Comparison of ENCODE assay signal across 29 cellular contexts in the genomic region with DNA sequence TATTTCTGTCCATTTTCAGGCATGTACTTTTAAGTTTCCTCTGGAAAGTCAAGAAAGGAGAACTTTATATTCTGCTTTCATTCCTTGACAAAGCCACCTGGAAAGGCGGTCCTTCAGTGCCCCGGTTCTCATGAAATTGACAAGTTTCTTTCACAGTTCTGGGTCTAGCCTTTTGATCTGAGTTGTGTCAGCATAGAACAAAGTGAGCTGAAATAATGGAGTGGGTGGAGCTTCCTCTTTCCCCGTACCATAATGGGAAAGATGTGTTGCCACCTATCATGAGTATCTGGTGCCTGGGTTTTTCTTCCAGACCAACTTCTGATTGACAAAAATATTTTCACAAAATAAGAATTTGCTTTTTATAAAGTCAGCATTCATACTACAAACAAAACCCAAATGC. TPM values are rescaled to one million over a fixed set of nuclear protein-coding genes. Genes with fewer than 3 reads are reported as not detected.
"Had no signal": no experiment of that assay in that cellular context is flagged by ENCODE, and none has a peak within 500 bp of the region (broad histone marks: within the 10 kb centered on the region; RNA-seq: fewer than 3 reads in every experiment).

No MANE protein-coding gene starts in this region.

- H3K27ac Mint-ChIP-seq: activated CD4-positive, alpha-beta memory T cell treated with anti-CD3 and anti-CD28 coated beads for 36 hours; activated CD4-positive, alpha-beta T cell treated with anti-CD3 and anti-CD28 coated beads, Interleukin-2, amount 10 ng/mL, durations not matched to agents 24 days and 14 days; activated naive CD4-positive, alpha-beta T cell treated with anti-CD3 and anti-CD28 coated beads for 36 hours; activated naive CD8-positive, alpha-beta T cell treated with anti-CD3 and anti-CD28 coated beads, Interleukin-2, amount 10 ng/mL, durations not matched to agents 7 days and 5 days; dendritic cell treated with granulocyte-macrophage colony-stimulating factor and Interleukin-4, amounts not matched to agents 40 ng/mL and 50 ng/mL, for 4 days; memory B cell; nephron; progenitor cell of endocrine pancreas; stimulated activated naive CD8-positive, alpha-beta T cell treated with anti-CD3 and anti-CD28 coated beads, Interleukin-15, Interleukin-2, amounts not matched to agents 100 ng/mL and 50 ng/mL, for 24 hours had no signal

- H3K27me3 Mint-ChIP-seq: activated CD4-positive, alpha-beta memory T cell treated with anti-CD3 and anti-CD28 coated beads for 36 hours; activated CD4-positive, alpha-beta T cell treated with anti-CD3 and anti-CD28 coated beads, Interleukin-2, amount 10 ng/mL, durations not matched to agents 24 days and 14 days; activated naive CD8-positive, alpha-beta T cell treated with anti-CD3 and anti-CD28 coated beads, Interleukin-2, amount 10 ng/mL, durations not matched to agents 7 days and 5 days; dendritic cell treated with granulocyte-macrophage colony-stimulating factor and Interleukin-4, amounts not matched to agents 40 ng/mL and 50 ng/mL, for 4 days; memory B cell; progenitor cell of endocrine pancreas; stimulated activated naive CD8-positive, alpha-beta T cell treated with anti-CD3 and anti-CD28 coated beads, Interleukin-15, Interleukin-2, amounts not matched to agents 100 ng/mL and 50 ng/mL, for 24 hours had no signal

- H3K4me1 ChIP-seq: ascending aorta had no signal

- DNase-seq: activated CD4-positive, alpha-beta memory T cell treated with anti-CD3 and anti-CD28 coated beads for 36 hours; activated CD4-positive, alpha-beta T cell treated with anti-CD3 and anti-CD28 coated beads, Interleukin-2, amount 10 ng/mL, durations not matched to agents 24 days and 14 days; activated CD4-positive, CD25-positive, alpha-beta regulatory T cell treated with anti-CD3 and anti-CD28 coated beads, Interleukin-2, amount 50 U/mL, for 72 hours; activated effector memory CD4-positive, alpha-beta T cell treated with Interleukin-2 at 50 U/mL for 16 hours; activated naive CD4-positive, alpha-beta T cell treated with anti-CD3 and anti-CD28 coated beads for 36 hours; activated naive CD8-positive, alpha-beta T cell treated with anti-CD3 and anti-CD28 coated beads, Interleukin-2, amount 10 ng/mL, durations not matched to agents 7 days and 5 days; activated T-cell treated with anti-CD3 and anti-CD28 coated beads, Interleukin-2, amount 50 U/mL, for 72 hours; brain microvascular endothelial cell; effector CD8-positive, alpha-beta T cell; erythroblast; hippocampal formation; kidney; left colon; retina; stimulated activated CD4-positive, alpha-beta T cell treated with anti-CD3 and anti-CD28 coated beads, Interleukin-12 subunit alpha, Interleukin-12 subunit beta, amount 100 ng/mL, for 4 hours; stimulated activated CD4-positive, alpha-beta T cell treated with anti-CD3 and anti-CD28 coated beads, Interleukin-4, amount 100 ng/mL, for 24 hours; T-helper 2 cell; thyroid gland had no signal

- H3K9me3 Mint-ChIP-seq: activated CD4-positive, alpha-beta memory T cell treated with anti-CD3 and anti-CD28 coated beads for 36 hours; activated CD4-positive, alpha-beta T cell treated with anti-CD3 and anti-CD28 coated beads, Interleukin-2, amount 10 ng/mL, durations not matched to agents 24 days and 14 days; activated naive CD4-positive, alpha-beta T cell treated with anti-CD3 and anti-CD28 coated beads for 36 hours; activated naive CD8-positive, alpha-beta T cell treated with anti-CD3 and anti-CD28 coated beads, Interleukin-2, amount 10 ng/mL, durations not matched to agents 7 days and 5 days; activated T-cell treated with anti-CD3 and anti-CD28 coated beads, Interleukin-2, amount 50 U/mL, for 72 hours; dendritic cell treated with granulocyte-macrophage colony-stimulating factor and Interleukin-4, amounts not matched to agents 40 ng/mL and 50 ng/mL, for 4 days; memory B cell; nephron; stimulated activated effector memory CD8-positive, alpha-beta T cell treated with anti-CD3 and anti-CD28 coated beads, Interleukin-12 subunit alpha, Interleukin-12 subunit beta, amount 100 ng/mL, for 72 hours; stimulated activated naive CD8-positive, alpha-beta T cell treated with anti-CD3 and anti-CD28 coated beads, Interleukin-15, Interleukin-2, amounts not matched to agents 100 ng/mL and 50 ng/mL, for 24 hours had no signal

- H3K4me3 ChIP-seq: ascending aorta, gastroesophageal sphincter, skin epidermis, thyroid gland had no signal

- H3K27ac ChIP-seq: ascending aorta, brain microvascular endothelial cell, gastroesophageal sphincter, thyroid gland had no signal

- H3K27me3 ChIP-seq: ascending aorta, brain microvascular endothelial cell, gastroesophageal sphincter, neutrophil, thyroid gland had no signal

- H3K36me3 ChIP-seq: brain microvascular endothelial cell, thyroid gland had no signal

- H3K4me3 Mint-ChIP-seq: activated CD4-positive, alpha-beta memory T cell treated with anti-CD3 and anti-CD28 coated beads for 36 hours; activated CD4-positive, alpha-beta T cell treated with anti-CD3 and anti-CD28 coated beads, Interleukin-2, amount 10 ng/mL, durations not matched to agents 24 days and 14 days; activated naive CD4-positive, alpha-beta T cell treated with anti-CD3 and anti-CD28 coated beads for 36 hours; activated naive CD8-positive, alpha-beta T cell treated with anti-CD3 and anti-CD28 coated beads, Interleukin-2, amount 10 ng/mL, durations not matched to agents 7 days and 5 days; activated T-cell treated with anti-CD3 and anti-CD28 coated beads, Interleukin-2, amount 50 U/mL, for 72 hours; dendritic cell treated with granulocyte-macrophage colony-stimulating factor and Interleukin-4, amounts not matched to agents 40 ng/mL and 50 ng/mL, for 4 days; memory B cell; nephron; stimulated activated effector memory CD8-positive, alpha-beta T cell treated with anti-CD3 and anti-CD28 coated beads, Interleukin-12 subunit alpha, Interleukin-12 subunit beta, amount 100 ng/mL, for 72 hours; stimulated activated naive CD8-positive, alpha-beta T cell treated with anti-CD3 and anti-CD28 coated beads, Interleukin-15, Interleukin-2, amounts not matched to agents 100 ng/mL and 50 ng/mL, for 24 hours had no signal

- H3K4me1 Mint-ChIP-seq: activated naive CD8-positive, alpha-beta T cell treated with anti-CD3 and anti-CD28 coated beads, Interleukin-2, amount 10 ng/mL, durations not matched to agents 7 days and 5 days; memory B cell had no signal

- H3K9me3 ChIP-seq: ascending aorta, gastroesophageal sphincter, neutrophil, thyroid gland had no signal

- ATAC-seq: activated T-cell treated with anti-CD3 and anti-CD28 coated beads, Interleukin-2, amount 50 U/mL, for 72 hours; gastroesophageal sphincter; left colon; sciatic nerve; stimulated activated effector memory CD8-positive, alpha-beta T cell treated with anti-CD3 and anti-CD28 coated beads, Interleukin-12 subunit alpha, Interleukin-12 subunit beta, amount 100 ng/mL, for 72 hours had no signal

RNA-seq across cellular contexts. Expression of a gene that starts 49.3 kb away (rescaled TPM):
- total RNA-seq: ascending aorta had no signal
